20 cellular contexts compared by ENCODE assay signal in genomic region chr5:83848928-83849327, GRCh38.
"Had no signal": no experiment of that assay in that cellular context is flagged by ENCODE, and none has a peak within 500 bp of the region (broad histone marks: within the 10 kb centered on the region; RNA-seq: fewer than 3 reads in every experiment).

No MANE protein-coding gene starts in this region.

- DNase-seq: activated CD4-positive, alpha-beta T cell treated with anti-CD3 and anti-CD28 coated beads for 4 hours; activated CD4-positive, alpha-beta T cell treated with anti-CD3 and anti-CD28 coated beads, Interleukin-2, amount 50 U/mL, for 48 hours; activated CD4-positive, CD25-positive, alpha-beta regulatory T cell; activated CD8-positive, alpha-beta memory T cell treated with anti-CD3 and anti-CD28 coated beads, Interleukin-2, amount 50 U/mL, for 48 hours; activated T-cell treated with anti-CD3 and anti-CD28 coated beads, Interleukin-2, amount 50 U/mL, for 4 hours; anterior cingulate cortex; body of pancreas; effector CD8-positive, alpha-beta T cell; foreskin keratinocyte; immature natural killer cell; left ventricle myocardium inferior; mammary epithelial cell; midbrain; natural killer cell; retina; sigmoid colon; stimulated activated CD4-positive, alpha-beta T cell treated with anti-CD3 and anti-CD28 coated beads, Interleukin-2, amount 100 ng/mL, for 48 hours; stimulated activated CD8-positive, alpha-beta memory T cell treated with anti-CD3 and anti-CD28 coated beads, Interleukin-4, amount 100 ng/mL, for 48 hours; stimulated activated naive B cell treated with anti-CD40 and anti-IgM and Interleukin-4, amounts not matched to agents 10 μg/mL and 1 μg/mL and 100 μg/mL, for 72 hours; transverse colon had no signal

- ATAC-seq: activated T-cell treated with anti-CD3 and anti-CD28 coated beads, Interleukin-2, amount 50 U/mL, for 4 hours; body of pancreas; foreskin keratinocyte; natural killer cell; stimulated activated naive B cell treated with anti-CD40 and anti-IgM and Interleukin-4, amounts not matched to agents 10 μg/mL and 1 μg/mL and 100 μg/mL, for 72 hours had no signal
